23 cellular contexts compared by ENCODE assay signal in genomic region chr11:15603208-15603607, GRCh38.
DNase-seq lines count a peak whose midpoint lies in the region; ATAC-seq and TF ChIP-seq lines count a peak whose summit lies in the region.
"Had no signal": no experiment of that assay in that cellular context is flagged by ENCODE, and none has a peak within 500 bp of the region (broad histone marks: within the 10 kb centered on the region; RNA-seq: fewer than 3 reads in every experiment).

No MANE protein-coding gene starts in this region.

- H3K79me2 ChIP-seq in Karpas-422 (ENCODE audit: low read length): no peaks in the 10 kb centered on the region

- H3K4me2 ChIP-seq in Karpas-422 (ENCODE audit: low read depth, low read length, poor library complexity, severe bottlenecking): no peak overlapping the region
- H3K4me2 ChIP-seq: neural progenitor cell had no signal

- no peak overlapping the region for H3K4me3 ChIP-seq in HEK293 (ENCODE audit: low read depth, low read length)
- H3K4me3 ChIP-seq in Karpas-422 (ENCODE audit: low read length): no peak overlapping the region
- H3K4me3 ChIP-seq: cardiac muscle cell, neural progenitor cell had no signal

- POLR2A ChIA-PET in HEK293 (lab: Yijun Ruan, JAX): no interaction called here

- H3K4me3 Mint-ChIP-seq in endothelial cell (ENCODE audit: unreplicated experiment): no peak overlapping the region
- H3K4me3 Mint-ChIP-seq: activated naive CD4-positive, alpha-beta T cell treated with anti-CD3 and anti-CD28 coated beads, Interleukin-2, amount 10 ng/mL, durations not matched to agents 7 days and 5 days; activated T-cell treated with anti-CD3 and anti-CD28 coated beads, Interleukin-2, amount 50 U/mL, for 72 hours; CD4-positive, CD25-positive, alpha-beta regulatory T cell; dendritic cell treated with granulocyte-macrophage colony-stimulating factor and Interleukin-4, amounts not matched to agents 40 ng/mL and 50 ng/mL, for 4 days; neural progenitor cell had no signal

- H3K9ac ChIP-seq in Karpas-422 (ENCODE audit: low read length): no peak overlapping the region
- H3K9ac ChIP-seq: neural progenitor cell had no signal

- H3K27me3 ChIP-seq in Karpas-422 (ENCODE audit: low read length): no peaks in the 10 kb centered on the region
- H3K27me3 ChIP-seq: cardiac muscle cell, neural progenitor cell had no signal

- no peaks in the 10 kb centered on the region for H3K9me3 Mint-ChIP-seq in endothelial cell (ENCODE audit: unreplicated experiment)
- H3K9me3 Mint-ChIP-seq: activated naive CD4-positive, alpha-beta T cell treated with anti-CD3 and anti-CD28 coated beads, Interleukin-2, amount 10 ng/mL, durations not matched to agents 7 days and 5 days; activated T-cell treated with anti-CD3 and anti-CD28 coated beads, Interleukin-2, amount 50 U/mL, for 72 hours; dendritic cell treated with granulocyte-macrophage colony-stimulating factor and Interleukin-4, amounts not matched to agents 40 ng/mL and 50 ng/mL, for 4 days; neural progenitor cell had no signal

- intact Hi-C loops in left cardiac atrium (cut with DNase I): no loop called here
- intact Hi-C loops in sciatic nerve (cut with DNase I): no loop called here

- H4K20me1 ChIP-seq in Karpas-422 (ENCODE audit: insufficient read depth, low read depth, low read length): no peaks in the 10 kb centered on the region

- H3K27ac ChIP-seq in HEK293 (ENCODE audit: extremely low read depth, low read depth, low read length) (no peak overlapping the region), Karpas-422 (ENCODE audit: low read length) (no peak overlapping the region)
- H3K27ac ChIP-seq: cardiac muscle cell, neural progenitor cell had no signal

- H3K36me3 ChIP-seq in HEK293 (ENCODE audit: control insufficient read depth in 2 of 2, insufficient read depth in 1 of 2, low read length in 2 of 2) (no peaks in the 10 kb centered on the region), Karpas-422 (ENCODE audit: insufficient read depth, low read length) (no peaks in the 10 kb centered on the region)
- H3K36me3 ChIP-seq: cardiac muscle cell, neural progenitor cell had no signal

- H3K9me3 ChIP-seq in HEK293 (ENCODE audit: control insufficient read depth, insufficient read depth, low read depth, low read length) (no peaks in the 10 kb centered on the region), Karpas-422 (ENCODE audit: low read length) (no peaks in the 10 kb centered on the region)

- H3K4me1 Mint-ChIP-seq in endothelial cell (ENCODE audit: unreplicated experiment): no peaks in the 10 kb centered on the region
- H3K4me1 Mint-ChIP-seq: activated naive CD4-positive, alpha-beta T cell treated with anti-CD3 and anti-CD28 coated beads, Interleukin-2, amount 10 ng/mL, durations not matched to agents 7 days and 5 days; CD4-positive, CD25-positive, alpha-beta regulatory T cell had no signal

- H3K9me2 ChIP-seq in Karpas-422 (replicated peaks; ENCODE audit: insufficient read depth, low read length): no peaks in the 10 kb centered on the region

- H3K27ac Mint-ChIP-seq in endothelial cell (ENCODE audit: unreplicated experiment): no peak overlapping the region
- H3K27ac Mint-ChIP-seq: activated naive CD4-positive, alpha-beta T cell treated with anti-CD3 and anti-CD28 coated beads, Interleukin-2, amount 10 ng/mL, durations not matched to agents 7 days and 5 days; activated T-cell treated with anti-CD3 and anti-CD28 coated beads, Interleukin-2, amount 50 U/mL, for 72 hours; CD4-positive, CD25-positive, alpha-beta regulatory T cell; dendritic cell treated with granulocyte-macrophage colony-stimulating factor and Interleukin-4, amounts not matched to agents 40 ng/mL and 50 ng/mL, for 4 days; neural progenitor cell had no signal

- no peaks in the 10 kb centered on the region for H3K36me3 Mint-ChIP-seq in endothelial cell (ENCODE audit: low read depth, unreplicated experiment)
- H3K36me3 Mint-ChIP-seq: activated naive CD4-positive, alpha-beta T cell treated with anti-CD3 and anti-CD28 coated beads, Interleukin-2, amount 10 ng/mL, durations not matched to agents 7 days and 5 days; CD4-positive, CD25-positive, alpha-beta regulatory T cell; neural progenitor cell had no signal

- no peak for TF ChIP-seq CTCF in HEK293 (tag by site-specific recombination; IDR thresholded peaks at IDR 0.05)
- TF ChIP-seq CTCF in endothelial cell (IDR thresholded peaks at IDR 0.05; ENCODE audit: unreplicated experiment): no peak

- H3K27me3 Mint-ChIP-seq in endothelial cell (ENCODE audit: unreplicated experiment): peaks cover 5% of the 10 kb centered on the region
- H3K27me3 Mint-ChIP-seq: activated naive CD4-positive, alpha-beta T cell treated with anti-CD3 and anti-CD28 coated beads, Interleukin-2, amount 10 ng/mL, durations not matched to agents 7 days and 5 days; CD4-positive, CD25-positive, alpha-beta regulatory T cell had no signal

- CTCF ChIA-PET in HEK293 (lab: Yijun Ruan, JAX): no interaction called here

- H3K4me1 ChIP-seq in HEK293 (ENCODE audit: control insufficient read depth, insufficient read depth, low read length) (no peaks in the 10 kb centered on the region), Karpas-422 (ENCODE audit: low read length) (no peaks in the 10 kb centered on the region)

- no peak overlapping the region for H2AFZ ChIP-seq in Karpas-422 (ENCODE audit: low read length)
- H2AFZ ChIP-seq: neural progenitor cell had no signal

- DNase-seq in NCI-H748 treated with DMSO at 0.1 percent for 48 hours (lab: John Stamatoyannopoulos, UW) (peak; percentile 21), left cardiac atrium (peak; percentile 41), sciatic nerve (ENCODE audit: low spot score) (peak; percentile 75), endothelial cell (ENCODE audit: low spot score) (no peak), Karpas-422 (no peak)
- DNase-seq: activated CD4-positive, alpha-beta T cell treated with anti-CD3 and anti-CD28 coated beads for 4 hours; activated naive CD4-positive, alpha-beta T cell treated with anti-CD3 and anti-CD28 coated beads, Interleukin-2, amount 10 ng/mL, durations not matched to agents 7 days and 5 days; activated T-cell treated with anti-CD3 and anti-CD28 coated beads, Interleukin-2, amount 50 U/mL, for 72 hours; CD4-positive, CD25-positive, alpha-beta regulatory T cell; DMS 273 treated with DMSO at 0.1 percent for 48 hours; GDM1; Kasumi-1; NCI-H526; PC-3; SIG-M5; stimulated activated CD4-positive, alpha-beta T cell treated with anti-CD3 and anti-CD28 coated beads, Interleukin-2, amount 100 ng/mL, for 48 hours; stimulated activated naive CD4-positive, alpha-beta T cell had no signal

- ATAC-seq in left cardiac atrium (peak; percentile 60 to 74), sciatic nerve (peak; percentile 93), HG03108 (IDR thresholded peaks at IDR 0.05; ENCODE audit: unreplicated experiment) (no peak), HG03457 (IDR thresholded peaks at IDR 0.05; ENCODE audit: unreplicated experiment) (no peak)
- ATAC-seq: activated T-cell treated with anti-CD3 and anti-CD28 coated beads, Interleukin-2, amount 50 U/mL, for 72 hours; PC-3 had no signal

TF ChIP-seq in HEK293, 187 proteins besides CTCF, POLR2A, EP300 and RAD21:
- TF ChIP-seq ZNF610 (tag by site-specific recombination; IDR thresholded peaks at IDR 0.05; ENCODE audit: borderline replicate concordance) (no peak), ZNF341 (tag by site-specific recombination; IDR thresholded peaks at IDR 0.05; ENCODE audit: low read depth) (peak; percentile 53; the same call in 1 of the 2 replicates), ZNF112 (tag by site-specific recombination; IDR thresholded peaks at IDR 0.05) (no peak), ZNF629 (tag by site-specific recombination; IDR thresholded peaks at IDR 0.05) (no peak), ZNF211 (tag by site-specific recombination; IDR thresholded peaks at IDR 0.05; ENCODE audit: low read depth) (no peak)

Comparison
In these comparisons a context has a peak if more than half of its experiments do, and no peak if none do; other contexts are left out.
1. DNase-seq: peak in NCI-H748 treated with DMSO at 0.1 percent for 48 hours (single experiment), left cardiac atrium (single experiment) and sciatic nerve (single experiment); none in endothelial cell (single experiment) and Karpas-422 (single experiment).
2. ATAC-seq: peak in left cardiac atrium (2 of 2) and sciatic nerve (single experiment); none in HG03108 (single experiment) and HG03457 (single experiment).